ENCODE assay signal across 19 cellular contexts in the genomic region with DNA sequence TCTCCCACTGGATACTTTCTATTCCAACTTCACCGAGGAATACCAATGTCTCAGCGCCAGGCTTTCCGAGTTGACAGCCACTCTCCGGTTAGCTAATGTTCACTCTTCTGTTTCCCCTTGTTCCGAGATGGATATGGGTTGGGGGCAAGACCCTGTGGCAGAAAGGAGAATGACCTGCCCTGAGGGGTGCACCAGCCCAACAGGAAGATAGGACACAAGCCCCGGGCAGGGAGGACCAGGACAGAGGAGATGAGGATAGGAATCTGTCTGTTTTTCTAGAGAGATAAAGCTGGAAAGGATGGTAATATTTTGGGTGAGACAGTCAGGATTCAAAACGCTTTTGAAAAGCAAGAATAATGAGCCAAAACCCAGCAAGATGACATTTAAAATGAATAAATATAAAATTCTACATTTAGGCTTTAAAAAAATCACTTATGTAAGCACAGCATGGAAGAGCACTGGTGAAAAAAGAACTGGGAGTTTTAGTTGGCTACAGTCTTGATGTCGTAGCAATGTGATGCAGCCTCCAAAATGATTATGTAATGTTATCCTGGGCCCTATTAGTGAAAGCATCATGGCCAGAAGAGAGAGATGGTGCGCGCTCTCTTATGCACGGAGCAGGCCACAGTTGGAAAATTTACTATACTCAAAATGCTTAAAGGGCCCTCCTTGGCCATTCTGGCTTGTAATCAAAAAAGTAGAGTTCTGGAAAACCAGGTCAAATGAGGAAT. TPM values are rescaled to one million over a fixed set of nuclear protein-coding genes. Genes with fewer than 3 reads are reported as not detected.
DNase-seq lines count a peak whose midpoint lies in the region; ATAC-seq lines count a peak whose summit lies in the region.
"Had no signal": no experiment of that assay in that cellular context is flagged by ENCODE, and none has a peak within 500 bp of the region (broad histone marks: within the 10 kb centered on the region; RNA-seq: fewer than 3 reads in every experiment).

No MANE protein-coding gene starts in this region.

- H3K27ac ChIP-seq in caudate nucleus (ENCODE audit: low read depth, low read length) (peak overlapping the region; percentile 95), skeletal muscle tissue (ENCODE audit: low read depth, low read length) (no peak overlapping the region)
- H3K27ac ChIP-seq: BLaER1, neutrophil had no signal

- DNase-seq in Ammon's horn (ENCODE audit: low spot score) (peak; percentile 61), caudate nucleus (lab: John Stamatoyannopoulos, UW) (peak in 6 of 61 donors; percentile 11 to 80 (median 55)), left ventricle myocardium superior (no peak), NCI-H1417 (lab: John Stamatoyannopoulos, UW) (no peak), HK-2 (ENCODE audit: unreplicated experiment) (no peak)

- peaks cover 12 to 19% (median 12%) of the 10 kb centered on the region in 3 donors for H3K27me3 ChIP-seq in skeletal muscle tissue (ENCODE audit: control insufficient read depth in 3 of 3, insufficient read depth in 3 of 3, low read length in 3 of 3)
- H3K27me3 ChIP-seq: BLaER1 had no signal

- peaks cover 5 to 12% (median 7%) of the 10 kb centered on the region in 3 donors for H3K4me1 ChIP-seq in skeletal muscle tissue (ENCODE audit: control insufficient read depth in 3 of 3, insufficient read depth in 3 of 3, low read length in 3 of 3)

- H3K36me3 ChIP-seq in skeletal muscle tissue (ENCODE audit: control insufficient read depth in 3 of 3, insufficient read depth in 3 of 3, low read length in 3 of 3) = peaks cover under 1 to 13% (median 6%) of the 10 kb centered on the region in 3 donors
- H3K36me3 ChIP-seq: neutrophil had no signal

- no peaks in the 10 kb centered on the region for H3K9me3 ChIP-seq in skeletal muscle tissue (ENCODE audit: control insufficient read depth in 3 of 3, low read length in 3 of 3)
- H3K9me3 ChIP-seq: BLaER1, mucosa of descending colon, neutrophil had no signal

- H3K27me3 Mint-ChIP-seq in stimulated activated memory B cell treated with anti-CD40 and anti-IgM and Interleukin-4, amounts not matched to agents 10 μg/mL and 1 μg/mL and 100 μg/mL, for 72 hours = peaks cover 20% of the 10 kb centered on the region

- intact Hi-C loops in left ventricle myocardium superior (cut with micrococcal nuclease) = no loop called here

- no peak overlapping the region for H3K4me3 Mint-ChIP-seq in stimulated activated memory B cell treated with anti-CD40 and anti-IgM and Interleukin-4, amounts not matched to agents 10 μg/mL and 1 μg/mL and 100 μg/mL, for 72 hours
- H3K4me3 Mint-ChIP-seq: activated CD4-positive, alpha-beta memory T cell treated with anti-CD3 and anti-CD28 coated beads for 36 hours; H9; T-helper 1 cell treated with Interleukin-12 subunit alpha and Interleukin-12 subunit beta and Interleukin-4 antibody, amounts not matched to agents 30 μg/mL and 1 μg/mL, for 36 hours had no signal

- H3K4me1 Mint-ChIP-seq in stimulated activated memory B cell treated with anti-CD40 and anti-IgM and Interleukin-4, amounts not matched to agents 10 μg/mL and 1 μg/mL and 100 μg/mL, for 72 hours = peaks cover 14% of the 10 kb centered on the region

- no peak overlapping the region for H3K4me3 ChIP-seq in skeletal muscle tissue (ENCODE audit: low read length in 3 of 3)
- H3K4me3 ChIP-seq: BLaER1, mucosa of descending colon had no signal

- H3K9me3 Mint-ChIP-seq in stimulated activated memory B cell treated with anti-CD40 and anti-IgM and Interleukin-4, amounts not matched to agents 10 μg/mL and 1 μg/mL and 100 μg/mL, for 72 hours = no peaks in the 10 kb centered on the region
- H3K9me3 Mint-ChIP-seq: activated CD4-positive, alpha-beta memory T cell treated with anti-CD3 and anti-CD28 coated beads for 36 hours; H9; T-helper 1 cell treated with Interleukin-12 subunit alpha and Interleukin-12 subunit beta and Interleukin-4 antibody, amounts not matched to agents 30 μg/mL and 1 μg/mL, for 36 hours had no signal

- H3K27ac Mint-ChIP-seq in stimulated activated memory B cell treated with anti-CD40 and anti-IgM and Interleukin-4, amounts not matched to agents 10 μg/mL and 1 μg/mL and 100 μg/mL, for 72 hours = no peak overlapping the region
- H3K27ac Mint-ChIP-seq: activated CD4-positive, alpha-beta memory T cell treated with anti-CD3 and anti-CD28 coated beads for 36 hours; H9; T-helper 1 cell treated with Interleukin-12 subunit alpha and Interleukin-12 subunit beta and Interleukin-4 antibody, amounts not matched to agents 30 μg/mL and 1 μg/mL, for 36 hours had no signal

- peak overlapping the region in 2 of 3 donors; percentile 19 to 47 for H3K9ac ChIP-seq in skeletal muscle tissue (ENCODE audit: low read depth in 1 of 3, low read length in 3 of 3)
- H3K9ac ChIP-seq: BLaER1 had no signal

- peaks cover 33% of the 10 kb centered on the region for H3K36me3 Mint-ChIP-seq in stimulated activated memory B cell treated with anti-CD40 and anti-IgM and Interleukin-4, amounts not matched to agents 10 μg/mL and 1 μg/mL and 100 μg/mL, for 72 hours

- ATAC-seq in left ventricle myocardium superior (peak; percentile 49), GM21360 (IDR thresholded peaks at IDR 0.05; ENCODE audit: unreplicated experiment) (no peak)
- ATAC-seq in stimulated activated memory B cell treated with anti-CD40 and anti-IgM and Interleukin-4, amounts not matched to agents 10 μg/mL and 1 μg/mL and 100 μg/mL, for 72 hours = no peak

RNA-seq across cellular contexts. Expression of a gene that starts 5.0 kb away (rescaled TPM):
- not detected for total RNA-seq in left ventricle myocardium superior
- not detected for total RNA-seq in skeletal muscle tissue
- total RNA-seq: A172; activated CD4-positive, alpha-beta memory T cell treated with anti-CD3 and anti-CD28 coated beads for 36 hours; astrocyte; endothelial cell of umbilical vein; left lobe of liver; renal cortical epithelial cell had no signal

RNA-seq across cellular contexts. Expression of a gene that starts 12.1 kb away (rescaled TPM):
- total RNA-seq in left ventricle myocardium superior = 19.2 TPM
- 11.5 TPM for total RNA-seq in skeletal muscle tissue

RNA-seq across cellular contexts. Expression of a gene that starts 16.4 kb away (rescaled TPM):
- total RNA-seq in left ventricle myocardium superior = not detected
- 0.52 TPM for total RNA-seq in skeletal muscle tissue
- total RNA-seq: A172; activated CD4-positive, alpha-beta memory T cell treated with anti-CD3 and anti-CD28 coated beads for 36 hours; endothelial cell of umbilical vein had no signal

RNA-seq across cellular contexts. Expression of a gene that starts 29.2 kb away (rescaled TPM):
- total RNA-seq in left ventricle myocardium superior (243 TPM), skeletal muscle tissue (38.1 TPM)
- total RNA-seq: activated CD4-positive, alpha-beta memory T cell treated with anti-CD3 and anti-CD28 coated beads for 36 hours; endothelial cell of umbilical vein had no signal

RNA-seq across cellular contexts. Expression of a gene that starts 54.5 kb away (rescaled TPM):
- total RNA-seq in left ventricle myocardium superior (2.4 TPM), skeletal muscle tissue (3.1 TPM)
